ENCODE assay signal across 32 cellular contexts in the genomic region with DNA sequence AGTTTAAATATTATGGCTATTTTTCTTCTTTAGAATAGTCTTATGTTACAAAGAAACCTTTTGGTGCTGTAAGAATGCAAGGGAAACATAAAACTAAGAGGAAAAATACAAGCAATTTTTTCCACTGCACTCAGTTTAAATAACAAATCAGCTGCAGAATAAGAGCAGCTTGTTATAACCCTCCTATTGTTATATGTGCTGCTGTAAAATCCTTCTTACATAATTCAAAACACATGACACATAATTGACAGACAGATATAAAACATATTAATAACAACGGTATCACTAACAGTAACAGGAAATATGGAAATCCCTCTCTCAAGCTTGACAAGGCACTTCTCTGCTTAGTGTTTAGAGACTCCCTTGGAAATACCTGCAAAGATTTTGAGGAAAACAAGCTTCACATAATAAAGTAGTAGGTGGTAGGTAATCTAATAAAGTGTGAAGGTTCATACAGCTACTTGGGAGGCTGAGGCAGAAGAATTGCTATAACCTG.
"Had no signal": no experiment of that assay in that cellular context is flagged by ENCODE, and none has a peak within 500 bp of the region (broad histone marks: within the 10 kb centered on the region; RNA-seq: fewer than 3 reads in every experiment).

No MANE protein-coding gene starts in this region.

- H3K9me3 ChIP-seq: adrenal gland, body of pancreas, breast epithelium had no signal

- H3K36me3 ChIP-seq: adrenal gland, brain microvascular endothelial cell, breast epithelium had no signal

- FAIRE-seq: astrocyte, TTC549 had no signal

- H3K4me3 ChIP-seq: adrenal gland, body of pancreas, breast epithelium had no signal

- H3K4me1 ChIP-seq: adrenal gland, body of pancreas, breast epithelium had no signal

- H3K27me3 ChIP-seq: adrenal gland, body of pancreas, brain microvascular endothelial cell, breast epithelium had no signal

- H3K27ac ChIP-seq: adrenal gland, body of pancreas, brain microvascular endothelial cell, breast epithelium, VCaP had no signal

- DNase-seq: activated B cell treated with CpG ODN at 0.5 μM for 24 hours; activated CD4-positive, alpha-beta memory T cell treated with anti-CD3 and anti-CD28 coated beads for 36 hours; activated CD4-positive, alpha-beta T cell treated with anti-CD3 and anti-CD28 coated beads for 4 hours; activated CD4-positive, alpha-beta T cell treated with anti-CD3 and anti-CD28 coated beads, Interleukin-2, amount 10 ng/mL, durations not matched to agents 24 days and 14 days; activated CD4-positive, alpha-beta T cell treated with anti-CD3 and anti-CD28 coated beads, Interleukin-2, amount 50 U/mL, for 1 hour; activated CD4-positive, alpha-beta T cell treated with anti-CD3 and anti-CD28 coated beads, Interleukin-2, amount 50 U/mL, for 4 hours; activated CD4-positive, CD25-positive, alpha-beta regulatory T cell treated with anti-CD3 and anti-CD28 coated beads, Interleukin-2, amount 50 U/mL, for 72 hours; activated CD8-positive, alpha-beta memory T cell treated with anti-CD3 and anti-CD28 coated beads, Interleukin-2, amount 50 U/mL, for 4 hours; activated CD8-positive, alpha-beta T cell treated with anti-CD3 and anti-CD28 coated beads for 36 hours; activated effector memory CD4-positive, alpha-beta T cell treated with anti-CD3 and anti-CD28 coated beads, Interleukin-2, amount 50 U/mL, for 16 hours; activated gamma-delta T cell treated with Interleukin-2 at 50 U/mL for 16 hours; activated naive CD4-positive, alpha-beta T cell; activated naive CD4-positive, alpha-beta T cell treated with anti-CD3 and anti-CD28 coated beads for 36 hours; activated naive CD4-positive, alpha-beta T cell treated with anti-CD3 and anti-CD28 coated beads, Interleukin-2, amount 50 U/mL, for 16 hours; activated naive CD8-positive, alpha-beta T cell treated with anti-CD3 and anti-CD28 coated beads for 36 hours; activated T-cell treated with anti-CD3 and anti-CD28 coated beads for 4 hours; activated T-cell treated with anti-CD3 and anti-CD28 coated beads, Interleukin-2, amount 50 U/mL, for 1 hour; activated T-cell treated with anti-CD3 and anti-CD28 coated beads, Interleukin-2, amount 50 U/mL, for 4 hours; activated T-cell treated with anti-CD3 and anti-CD28 coated beads, Interleukin-2, amount 50 U/mL, for 72 hours; adrenal gland; amniotic stem cell; aorta; body of pancreas; brain microvascular endothelial cell; central memory CD4-positive, alpha-beta T cell; T-helper 1 cell; T-helper 2 cell; T-helper 9 cell had no signal
